Comparison of ENCODE assay signal across 17 cellular contexts in the genomic region with DNA sequence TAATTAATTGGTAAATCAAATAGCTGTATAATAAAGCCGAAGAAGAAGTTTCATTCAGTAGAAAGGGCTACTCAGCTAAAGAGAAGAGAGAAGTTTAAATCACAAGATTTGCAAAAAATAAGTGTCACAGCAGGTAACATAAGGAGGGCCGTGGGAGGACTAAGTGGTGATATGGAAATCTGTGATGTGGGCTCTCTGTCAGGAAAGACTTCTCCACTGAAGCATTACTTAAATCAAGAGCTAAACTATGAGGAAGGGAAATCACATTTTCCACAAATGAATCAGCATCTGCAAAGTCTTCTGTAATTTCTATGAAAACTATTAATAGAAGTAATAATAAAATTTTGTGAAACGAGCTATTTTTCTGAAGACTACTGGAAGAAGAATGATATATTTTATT.
"Had no signal": no experiment of that assay in that cellular context is flagged by ENCODE, and none has a peak within 500 bp of the region (broad histone marks: within the 10 kb centered on the region; RNA-seq: fewer than 3 reads in every experiment).

No MANE protein-coding gene starts in this region.

- H3K4me3 ChIP-seq: adrenal gland, body of pancreas, heart right ventricle, right atrium auricular region, spleen had no signal

- H3K4me3 Mint-ChIP-seq: activated naive CD4-positive, alpha-beta T cell treated with anti-CD3 and anti-CD28 coated beads for 36 hours; activated T-helper 17 cell treated with anti-CD3 and anti-CD28 coated beads, Interleukin-2, amount 50 U/mL, for 72 hours; neural crest cell had no signal

- H3K27ac ChIP-seq: adrenal gland, body of pancreas, heart right ventricle, right atrium auricular region, spleen had no signal

- H3K27me3 Mint-ChIP-seq: activated T-helper 17 cell treated with anti-CD3 and anti-CD28 coated beads, Interleukin-2, amount 50 U/mL, for 72 hours had no signal

- H3K27ac Mint-ChIP-seq: activated naive CD4-positive, alpha-beta T cell treated with anti-CD3 and anti-CD28 coated beads for 36 hours; activated T-helper 17 cell treated with anti-CD3 and anti-CD28 coated beads, Interleukin-2, amount 50 U/mL, for 72 hours had no signal

- DNase-seq: activated CD4-positive, alpha-beta T cell treated with anti-CD3 and anti-CD28 coated beads, Interleukin-2, amount 50 U/mL, for 1 hour; activated naive CD4-positive, alpha-beta T cell treated with anti-CD3 and anti-CD28 coated beads for 36 hours; activated T-cell treated with anti-CD3 and anti-CD28 coated beads for 4 hours; adrenal gland; body of pancreas; dermis blood vessel endothelial cell; heart right ventricle; kidney; spleen; stimulated activated CD4-positive, alpha-beta T cell treated with anti-CD3 and anti-CD28 coated beads, Interleukin-2, amount 100 ng/mL, for 24 hours; stimulated activated naive CD4-positive, alpha-beta T cell; substantia nigra; trophoblast cell had no signal

- H3K9me3 Mint-ChIP-seq: activated naive CD4-positive, alpha-beta T cell treated with anti-CD3 and anti-CD28 coated beads for 36 hours had no signal

- H3K4me1 Mint-ChIP-seq: activated T-helper 17 cell treated with anti-CD3 and anti-CD28 coated beads, Interleukin-2, amount 50 U/mL, for 72 hours had no signal

- ATAC-seq: activated T-helper 17 cell treated with anti-CD3 and anti-CD28 coated beads, Interleukin-2, amount 50 U/mL, for 72 hours; body of pancreas; esophagus mucosa; heart right ventricle had no signal

- H3K27me3 ChIP-seq: adrenal gland, body of pancreas, heart right ventricle, right atrium auricular region, spleen had no signal
